9 cellular contexts compared by ENCODE assay signal in the genomic region with DNA sequence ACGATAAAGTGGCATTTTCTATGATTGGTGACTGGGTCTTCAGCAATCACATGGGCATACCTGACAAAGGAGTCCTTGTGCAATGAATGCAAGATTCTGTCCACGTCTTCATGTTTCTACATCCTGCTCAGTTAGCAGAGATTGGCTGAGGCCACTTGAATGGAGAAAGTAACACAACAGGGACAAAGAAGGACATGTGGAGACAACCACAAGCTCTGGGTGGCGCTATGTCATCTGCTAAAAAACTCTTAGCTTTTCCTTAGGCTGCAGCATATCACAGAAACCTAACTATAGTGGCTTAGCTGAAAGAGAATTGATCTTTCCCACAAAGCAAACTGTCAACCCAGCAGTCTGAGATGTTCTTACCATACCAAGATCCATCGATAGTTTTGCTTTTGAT.
DNase-seq lines count a peak whose midpoint lies in the region; ATAC-seq and TF ChIP-seq lines count a peak whose summit lies in the region.
"Had no signal": no experiment of that assay in that cellular context is flagged by ENCODE, and none has a peak within 500 bp of the region (broad histone marks: within the 10 kb centered on the region; RNA-seq: fewer than 3 reads in every experiment).

No MANE protein-coding gene starts in this region.

- no peaks in the 10 kb centered on the region for H4K20me1 ChIP-seq in hepatocyte (ENCODE audit: insufficient read depth, poor library complexity, severe bottlenecking)

- H2AFZ ChIP-seq in hepatocyte = no peak overlapping the region

- DNase-seq in BE2C (peak; percentile 45), SJCRH30 (peak; percentile 6 to 41), hepatocyte (ENCODE audit: low spot score) (peak; percentile 10), Right ventricle myocardium superior (no peak)
- no peak for DNase-seq in activated T-cell treated with anti-CD3 and anti-CD28 coated beads, Interleukin-2, amount 50 U/mL, for 48 hours
- DNase-seq in activated CD4-positive, alpha-beta T cell treated with anti-CD3 and anti-CD28 coated beads for 1 hour = no peak
- DNase-seq: DMS79 had no signal

- H3K4me3 ChIP-seq in BE2C (ENCODE audit: low read depth, low read length) (no peak overlapping the region), SJCRH30 (no peak overlapping the region), hepatocyte (no peak overlapping the region)

- ATAC-seq in Right ventricle myocardium superior (ENCODE audit: poor library complexity) = no peak
- no peak for ATAC-seq in HG03025 (IDR thresholded peaks at IDR 0.05; ENCODE audit: low FRiP score, unreplicated experiment)

- H3K27ac ChIP-seq in SJCRH30 (no peak overlapping the region), hepatocyte (no peak overlapping the region)

- no peak overlapping the region for H3K4me2 ChIP-seq in hepatocyte

- intact Hi-C loops in Right ventricle myocardium superior (cut with DNase I) = no loop called here

- no peaks in the 10 kb centered on the region for H3K9me3 ChIP-seq in BE2C
- no peaks in the 10 kb centered on the region for H3K9me3 ChIP-seq in SJCRH30 (replicated peaks)
- no peaks in the 10 kb centered on the region for H3K9me3 ChIP-seq in hepatocyte (ENCODE audit: low read depth)

- no peaks in the 10 kb centered on the region for H3K9me2 ChIP-seq in hepatocyte (replicated peaks; ENCODE audit: insufficient read depth)

- H3K27me3 ChIP-seq in BE2C = no peaks in the 10 kb centered on the region
- H3K27me3 ChIP-seq in SJCRH30 = no peaks in the 10 kb centered on the region
- H3K27me3 ChIP-seq in hepatocyte = no peaks in the 10 kb centered on the region

- TF ChIP-seq CTCF in BE2C (IDR thresholded peaks at IDR 0.05; ENCODE audit: low read depth, low read length) = peak; percentile 54
- peak; percentile 61; the same call in 1 of the 2 replicates for TF ChIP-seq CTCF in LNCAP (IDR thresholded peaks at IDR 0.05)
- TF ChIP-seq CTCF in hepatocyte (IDR thresholded peaks at IDR 0.05; ENCODE audit: poor library complexity) = peak; percentile 21

- H3K4me1 ChIP-seq in BE2C (no peaks in the 10 kb centered on the region), SJCRH30 (no peaks in the 10 kb centered on the region), hepatocyte (ENCODE audit: insufficient read depth) (no peaks in the 10 kb centered on the region)

- WGBS in hepatocyte (ENCODE audit: low lambda C conversion rate, missing lambda C conversion rate) = 45% methylated on average over 4 of the region's 4 CpGs

- no peaks in the 10 kb centered on the region for H3K79me2 ChIP-seq in hepatocyte

- H3K36me3 ChIP-seq in BE2C = no peaks in the 10 kb centered on the region
- H3K36me3 ChIP-seq in SJCRH30 = no peaks in the 10 kb centered on the region
- H3K36me3 ChIP-seq in hepatocyte (replicated peaks; ENCODE audit: insufficient read depth, low read depth) = no peaks in the 10 kb centered on the region

Comparison
In these comparisons a context has a peak if more than half of its experiments do, and no peak if none do; other contexts are left out.
1. DNase-seq: peak in BE2C (single experiment), SJCRH30 (2 of 2) and hepatocyte (single experiment); none in Right ventricle myocardium superior (single experiment), activated T-cell treated with anti-CD3 and anti-CD28 coated beads, Interleukin-2, amount 50 U/mL, for 48 hours (0 of 2) and activated CD4-positive, alpha-beta T cell treated with anti-CD3 and anti-CD28 coated beads for 1 hour (single experiment).
2. Peak in every context shown above with its lines, with median percentiles within 50 percentile points of each other: CTCF ChIP-seq.